In the genomic region with DNA sequence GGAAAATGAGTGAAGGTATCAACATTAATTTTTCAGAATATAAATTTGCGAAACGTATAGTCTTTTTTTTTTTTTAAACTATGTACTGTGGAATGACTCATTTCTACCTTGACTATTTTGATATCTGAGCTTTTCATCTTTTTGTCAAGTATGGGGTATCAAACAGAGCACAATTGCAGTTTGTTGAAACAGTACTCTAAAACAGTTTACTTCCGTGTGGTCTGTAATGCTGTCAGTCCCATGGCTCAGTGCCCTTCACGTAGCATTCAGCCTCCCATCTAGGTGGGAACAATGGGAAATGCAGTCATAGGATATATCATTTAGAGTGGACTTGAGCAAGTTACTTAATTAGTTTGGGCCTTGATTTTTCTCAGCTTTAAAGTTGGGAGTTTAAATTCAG, we compare ENCODE assay signal across 1 cellular context.
TF ChIP-seq lines count a peak whose summit lies in the region.

No MANE protein-coding gene starts in this region.

TF ChIP-seq in K562, 482 proteins besides CTCF, POLR2A, EP300 and RAD21 (continued from another document):
- TF ChIP-seq CBX1 (IDR thresholded peaks at IDR 0.05; ENCODE audit: low read depth) (no peak), PCBP1 (IDR thresholded peaks at IDR 0.05; ENCODE audit: low read depth, low read length, poor library complexity, severe bottlenecking) (no peak), ZNF324 (CRISPR knock-in tag; IDR thresholded peaks at IDR 0.05) (no peak), SMAD2 (IDR thresholded peaks at IDR 0.05; ENCODE audit: low read depth, low read length) (no peak), FOXP1 (CRISPR knock-in tag; IDR thresholded peaks at IDR 0.05) (no peak), ZEB2 (IDR thresholded peaks at IDR 0.05) (0 out of 2 replicates have a peak, but pooled peaks have one; percentile 3), FOSL1 (tag; conservative IDR thresholded peaks at IDR 0.05) (peak; percentile 38; the same call in 1 of the 2 replicates), TFAM (CRISPR knock-in tag; conservative IDR thresholded peaks at IDR 0.05) (no peak)
- TF ChIP-seq, protein P1, sequence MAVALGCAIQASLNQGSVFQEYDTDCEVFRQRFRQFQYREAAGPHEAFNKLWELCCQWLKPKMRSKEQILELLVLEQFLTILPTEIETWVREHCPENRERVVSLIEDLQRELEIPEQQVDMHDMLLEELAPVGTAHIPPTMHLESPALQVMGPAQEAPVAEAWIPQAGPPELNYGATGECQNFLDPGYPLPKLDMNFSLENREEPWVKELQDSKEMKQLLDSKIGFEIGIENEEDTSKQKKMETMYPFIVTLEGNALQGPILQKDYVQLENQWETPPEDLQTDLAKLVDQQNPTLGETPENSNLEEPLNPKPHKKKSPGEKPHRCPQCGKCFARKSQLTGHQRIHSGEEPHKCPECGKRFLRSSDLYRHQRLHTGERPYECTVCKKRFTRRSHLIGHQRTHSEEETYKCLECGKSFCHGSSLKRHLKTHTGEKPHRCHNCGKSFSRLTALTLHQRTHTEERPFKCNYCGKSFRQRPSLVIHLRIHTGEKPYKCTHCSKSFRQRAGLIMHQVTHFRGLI (CRISPR knock-in tag; IDR thresholded peaks at IDR 0.05), result no peak
- TF ChIP-seq, protein P2, sequence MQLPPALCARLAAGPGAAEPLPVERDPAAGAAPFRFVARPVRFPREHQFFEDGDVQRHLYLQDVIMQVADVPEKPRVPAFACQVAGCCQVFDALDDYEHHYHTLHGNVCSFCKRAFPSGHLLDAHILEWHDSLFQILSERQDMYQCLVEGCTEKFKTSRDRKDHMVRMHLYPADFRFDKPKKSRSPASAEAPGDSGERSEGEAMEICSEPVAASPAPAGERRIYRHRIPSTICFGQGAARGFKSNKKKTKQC (CRISPR knock-in tag; IDR thresholded peaks at IDR 0.05), result no peak
